21 cellular contexts compared by ENCODE assay signal in the genomic region with DNA sequence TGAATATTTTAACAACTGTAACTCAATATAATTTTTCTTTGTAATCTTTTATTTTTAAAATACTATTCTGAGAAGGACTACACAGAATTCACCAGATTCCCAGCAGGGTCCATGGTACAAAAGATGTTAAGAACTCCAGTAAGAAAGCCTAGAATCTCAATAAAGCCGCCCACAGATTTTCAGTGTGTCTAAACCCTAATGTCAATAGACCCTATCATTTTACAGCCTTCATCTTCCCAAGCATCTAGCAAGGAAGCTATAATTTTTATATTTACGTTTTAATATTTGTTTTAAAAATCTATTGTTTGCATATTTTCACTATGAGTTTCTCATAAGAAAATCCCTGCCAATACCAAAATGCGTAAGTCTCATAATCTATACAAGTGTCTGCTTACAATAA.
"Had no signal": no experiment of that assay in that cellular context is flagged by ENCODE, and none has a peak within 500 bp of the region (broad histone marks: within the 10 kb centered on the region; RNA-seq: fewer than 3 reads in every experiment).

No MANE protein-coding gene starts in this region.

- H3K4me1 ChIP-seq: colonic mucosa, esophagus squamous epithelium, foreskin keratinocyte, heart right ventricle, left lung, lower lobe of right lung had no signal

- H3K4me3 ChIP-seq: colonic mucosa, esophagus squamous epithelium, heart right ventricle, left lung, lower lobe of right lung, mucosa of descending colon had no signal

- H3K27ac ChIP-seq: colonic mucosa, epithelial cell of prostate, esophagus squamous epithelium, foreskin keratinocyte, heart right ventricle, left lung, lower lobe of right lung had no signal

- H3K27me3 ChIP-seq: colonic mucosa, esophagus squamous epithelium, foreskin keratinocyte, heart right ventricle, left lung had no signal

- H3K36me3 ChIP-seq: colonic mucosa, left lung, lower lobe of right lung had no signal

- H3K9me3 ChIP-seq: colonic mucosa, esophagus squamous epithelium, heart right ventricle, left lung, lower lobe of right lung, mucosa of descending colon had no signal

- ATAC-seq: effector memory CD8-positive, alpha-beta T cell; esophagus mucosa; foreskin keratinocyte; heart right ventricle; left cardiac atrium; left lung; left ventricle myocardium superior; lower lobe of right lung; mucosa of descending colon had no signal

- DNase-seq: colonic mucosa; cortex of kidney; effector CD8-positive, alpha-beta T cell; effector memory CD8-positive, alpha-beta T cell; endodermal cell; erythroblast; esophagus squamous epithelium; foreskin keratinocyte; glutamatergic neuron; head of caudate nucleus; heart right ventricle; hippocampal formation; left cardiac atrium; left lung; left ventricle myocardium superior; lower lobe of right lung; mesenchymal stem cell; mucosa of descending colon; naive B cell had no signal
